Comparison of ENCODE assay signal across 1 cellular context in genomic region chr19:42245247-42245646, GRCh38.
TF ChIP-seq lines count a peak whose summit lies in the region.

No MANE protein-coding gene starts in this region.

TF ChIP-seq in H1, 55 proteins besides CTCF, POLR2A, EP300 and RAD21:
- TF ChIP-seq EZH2 (IDR thresholded peaks at IDR 0.05; ENCODE audit: low read depth, low read length, severe bottlenecking) = peak; percentile 12
TF ChIP-seq in H1: peak in this region for 1; not testable (repeated sequence) for 54.
